24 cellular contexts compared by ENCODE assay signal in the genomic region with DNA sequence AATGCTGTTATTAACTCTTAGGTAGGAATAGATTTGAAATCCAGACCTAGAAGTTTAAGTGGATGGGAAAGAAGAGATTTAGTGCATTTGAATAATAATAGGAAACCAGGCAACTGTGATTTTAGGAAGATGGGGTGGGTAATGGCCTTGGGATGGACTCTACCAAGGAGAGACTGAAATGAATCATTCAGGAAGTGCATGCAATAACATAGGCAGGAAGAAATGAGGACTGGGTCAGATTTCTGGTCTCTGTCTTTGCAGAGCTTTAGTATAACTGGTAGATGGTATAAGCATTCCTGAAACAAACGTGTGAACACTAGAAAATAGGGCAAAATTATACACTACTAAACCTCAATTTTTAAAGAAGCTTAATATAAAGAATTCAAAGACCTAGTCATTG.
"Had no signal": no experiment of that assay in that cellular context is flagged by ENCODE, and none has a peak within 500 bp of the region (broad histone marks: within the 10 kb centered on the region; RNA-seq: fewer than 3 reads in every experiment).

No MANE protein-coding gene starts in this region.

- H3K36me3 ChIP-seq: cardiac muscle cell, sigmoid colon, uterus had no signal

- H3K9me3 Mint-ChIP-seq: activated CD8-positive, alpha-beta T cell treated with anti-CD3 and anti-CD28 coated beads for 36 hours; activated naive CD8-positive, alpha-beta T cell treated with anti-CD3 and anti-CD28 coated beads, Interleukin-2, amount 50 U/mL, for 24 hours; natural killer cell; stimulated activated naive B cell treated with anti-CD40 and anti-IgM and Interleukin-4, amounts not matched to agents 10 μg/mL and 1 μg/mL and 100 μg/mL, for 72 hours had no signal

- H3K27ac ChIP-seq: cardiac muscle cell, foreskin keratinocyte, hepatocyte, sigmoid colon, testis, uterus had no signal

- H3K4me3 ChIP-seq: cardiac muscle cell, hepatocyte, sigmoid colon, testis, uterus had no signal

- H3K79me2 ChIP-seq: hepatocyte had no signal

- H3K4me1 ChIP-seq: foreskin keratinocyte, sigmoid colon, testis, uterus had no signal

- H3K4me1 Mint-ChIP-seq: activated CD8-positive, alpha-beta memory T cell treated with anti-CD3 and anti-CD28 coated beads, Interleukin-2, amount 10 ng/mL, durations not matched to agents 7 days and 5 days; activated naive CD8-positive, alpha-beta T cell treated with anti-CD3 and anti-CD28 coated beads, Interleukin-2, amount 50 U/mL, for 24 hours; natural killer cell; stimulated activated naive B cell treated with anti-CD40 and anti-IgM and Interleukin-4, amounts not matched to agents 10 μg/mL and 1 μg/mL and 100 μg/mL, for 72 hours had no signal

- ATAC-seq: activated CD8-positive, alpha-beta memory T cell treated with anti-CD3 and anti-CD28 coated beads, Interleukin-2, amount 10 ng/mL, durations not matched to agents 7 days and 5 days; activated CD8-positive, alpha-beta T cell treated with anti-CD3 and anti-CD28 coated beads for 36 hours; activated naive CD8-positive, alpha-beta T cell treated with anti-CD3 and anti-CD28 coated beads, Interleukin-2, amount 50 U/mL, for 24 hours; foreskin keratinocyte; left ventricle myocardium superior; natural killer cell; stimulated activated naive B cell treated with anti-CD40 and anti-IgM and Interleukin-4, amounts not matched to agents 10 μg/mL and 1 μg/mL and 100 μg/mL, for 72 hours had no signal

- H3K9me3 ChIP-seq: sigmoid colon, testis, uterus had no signal

- H3K27me3 ChIP-seq: cardiac muscle cell, foreskin keratinocyte, sigmoid colon, testis, uterus had no signal

- H3K36me3 Mint-ChIP-seq: activated CD8-positive, alpha-beta memory T cell treated with anti-CD3 and anti-CD28 coated beads, Interleukin-2, amount 10 ng/mL, durations not matched to agents 7 days and 5 days; natural killer cell; stimulated activated naive B cell treated with anti-CD40 and anti-IgM and Interleukin-4, amounts not matched to agents 10 μg/mL and 1 μg/mL and 100 μg/mL, for 72 hours had no signal

- H2AFZ ChIP-seq: hepatocyte had no signal

- H3K27me3 Mint-ChIP-seq: activated CD8-positive, alpha-beta T cell treated with anti-CD3 and anti-CD28 coated beads for 36 hours; progenitor cell of endocrine pancreas had no signal

- DNase-seq: activated CD4-positive, alpha-beta T cell treated with anti-CD3 and anti-CD28 coated beads for 48 hours; activated CD8-positive, alpha-beta memory T cell treated with anti-CD3 and anti-CD28 coated beads, Interleukin-2, amount 10 ng/mL, durations not matched to agents 7 days and 5 days; activated CD8-positive, alpha-beta T cell treated with anti-CD3 and anti-CD28 coated beads for 36 hours; activated effector memory CD4-positive, alpha-beta T cell treated with anti-CD3 and anti-CD28 coated beads, Interleukin-2, amount 50 U/mL, for 16 hours; activated naive CD4-positive, alpha-beta T cell treated with anti-CD3 and anti-CD28 coated beads, Interleukin-2, amount 50 U/mL, for 16 hours; activated naive CD8-positive, alpha-beta T cell treated with anti-CD3 and anti-CD28 coated beads, Interleukin-2, amount 50 U/mL, for 24 hours; activated T-cell treated with anti-CD3 and anti-CD28 coated beads for 4 hours; effector CD4-positive, alpha-beta T cell; erythroblast; foreskin keratinocyte; left ventricle myocardium superior; midbrain; natural killer cell; retina; sigmoid colon; stimulated activated CD4-positive, alpha-beta T cell treated with anti-CD3 and anti-CD28 coated beads, Interleukin-2, amount 100 ng/mL, for 48 hours; stimulated activated CD8-positive, alpha-beta memory T cell treated with anti-CD3 and anti-CD28 coated beads, Interleukin-4, amount 100 ng/mL, for 48 hours; stimulated activated naive B cell treated with anti-CD40 and anti-IgM and Interleukin-4, amounts not matched to agents 10 μg/mL and 1 μg/mL and 100 μg/mL, for 72 hours; testis; trophoblast cell; uterus had no signal

- H3K4me3 Mint-ChIP-seq: activated CD8-positive, alpha-beta memory T cell treated with anti-CD3 and anti-CD28 coated beads, Interleukin-2, amount 10 ng/mL, durations not matched to agents 7 days and 5 days; activated CD8-positive, alpha-beta T cell treated with anti-CD3 and anti-CD28 coated beads for 36 hours; activated naive CD8-positive, alpha-beta T cell treated with anti-CD3 and anti-CD28 coated beads, Interleukin-2, amount 50 U/mL, for 24 hours; natural killer cell; stimulated activated naive B cell treated with anti-CD40 and anti-IgM and Interleukin-4, amounts not matched to agents 10 μg/mL and 1 μg/mL and 100 μg/mL, for 72 hours had no signal

- H3K27ac Mint-ChIP-seq: activated CD8-positive, alpha-beta memory T cell treated with anti-CD3 and anti-CD28 coated beads, Interleukin-2, amount 10 ng/mL, durations not matched to agents 7 days and 5 days; activated CD8-positive, alpha-beta T cell treated with anti-CD3 and anti-CD28 coated beads for 36 hours; activated naive CD8-positive, alpha-beta T cell treated with anti-CD3 and anti-CD28 coated beads, Interleukin-2, amount 50 U/mL, for 24 hours; natural killer cell; progenitor cell of endocrine pancreas; stimulated activated naive B cell treated with anti-CD40 and anti-IgM and Interleukin-4, amounts not matched to agents 10 μg/mL and 1 μg/mL and 100 μg/mL, for 72 hours had no signal

- H3K4me2 ChIP-seq: hepatocyte had no signal
